Comparison of ENCODE assay signal across 8 cellular contexts in the genomic region with DNA sequence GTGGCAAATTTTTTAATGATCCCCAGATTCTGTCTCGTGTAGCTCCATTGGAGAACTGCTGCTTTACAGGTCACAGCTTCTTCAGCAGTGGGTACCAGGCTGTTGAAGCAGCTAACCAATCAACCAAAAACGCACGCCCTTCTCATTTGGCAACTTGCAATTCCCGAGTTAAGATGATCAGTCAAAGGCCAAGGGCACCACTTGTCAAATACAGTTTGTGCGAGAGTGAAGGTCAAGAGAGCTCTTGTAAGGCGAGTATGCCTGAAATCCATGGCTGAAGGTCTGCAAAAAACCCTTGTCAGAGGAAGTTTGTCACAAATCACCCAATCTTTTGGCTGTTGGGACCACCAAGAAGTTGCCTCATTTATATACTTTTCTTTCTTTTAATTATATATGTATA.
"Had no signal": no experiment of that assay in that cellular context is flagged by ENCODE, and none has a peak within 500 bp of the region (broad histone marks: within the 10 kb centered on the region; RNA-seq: fewer than 3 reads in every experiment).

No MANE protein-coding gene starts in this region.

- H3K9me3 ChIP-seq: HAP-1 had no signal

- ATAC-seq: GM23338, HCT116 had no signal

- H3K27ac Mint-ChIP-seq: GM23338, IgD-negative memory B cell had no signal

- H3K36me3 ChIP-seq: HAP-1 had no signal

- H3K4me3 ChIP-seq: GM23338, HAP-1 had no signal

- H3K4me1 ChIP-seq: HAP-1 had no signal

- H3K4me3 Mint-ChIP-seq: GM23338, HFFc6, IgD-negative memory B cell had no signal

- H3K4me2 ChIP-seq: GM23338 had no signal

- H3K27ac ChIP-seq: HL-60 had no signal

- H3K9me3 Mint-ChIP-seq: GM23338, HFFc6, IgD-negative memory B cell had no signal

- DNase-seq: H7, HFFc6, KBM-7 had no signal

- H3K27me3 Mint-ChIP-seq: IgD-negative memory B cell had no signal

- H3K36me3 Mint-ChIP-seq: IgD-negative memory B cell had no signal

- H2AFZ ChIP-seq: GM23338 had no signal
